10 cellular contexts compared by ENCODE assay signal in the genomic region with DNA sequence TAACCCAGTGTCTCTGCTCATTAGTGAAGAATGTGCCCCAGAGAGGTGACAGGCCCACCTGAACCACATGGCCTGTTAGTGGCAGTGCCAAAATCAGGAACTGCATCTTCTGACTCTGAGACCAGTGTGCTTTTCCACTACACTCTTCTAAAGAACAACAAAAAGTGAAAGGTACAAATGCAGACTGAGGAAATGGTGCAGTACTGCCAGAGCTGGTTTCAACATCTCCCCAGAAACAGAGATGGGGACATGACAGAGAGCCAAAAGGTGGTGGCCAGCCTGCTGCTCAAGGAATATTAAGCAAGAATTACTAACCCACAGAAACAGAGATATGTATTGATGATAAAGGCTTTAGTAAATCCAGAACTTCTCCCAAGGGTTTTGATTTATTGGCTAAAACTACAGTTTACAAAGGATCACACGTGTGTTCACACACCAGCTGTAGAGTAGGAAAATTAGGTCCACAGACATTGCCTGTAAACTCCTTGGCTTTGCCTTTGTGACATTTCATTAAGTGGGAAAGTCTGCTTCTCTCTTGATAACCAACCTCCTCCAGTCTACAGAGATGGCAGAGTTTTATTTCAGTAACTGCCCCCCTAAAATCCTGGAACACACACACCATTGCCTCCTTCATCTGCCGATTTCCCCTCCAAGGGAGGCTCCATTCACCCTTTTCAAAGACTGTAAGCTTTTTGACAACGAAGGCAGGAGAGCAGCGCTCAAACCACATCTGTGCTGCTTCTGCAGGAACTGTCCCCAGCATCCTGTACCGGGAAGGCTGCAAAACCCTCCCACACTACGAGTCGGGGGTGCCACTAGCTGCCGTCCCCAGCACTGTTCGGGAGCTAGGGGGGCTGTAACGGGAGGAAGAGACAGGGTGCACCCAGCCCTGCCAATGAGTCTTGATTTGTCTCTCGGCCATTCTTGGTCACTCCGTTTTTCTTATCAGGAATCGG. TPM values are rescaled to one million over a fixed set of nuclear protein-coding genes. Genes with fewer than 3 reads are reported as not detected.
A peak's percentile ranks its signal among the peaks of the same experiment; 100 is the strongest.
DNase-seq lines count a peak whose midpoint lies in the region; ATAC-seq and TF ChIP-seq lines count a peak whose summit lies in the region.
"Had no signal": no experiment of that assay in that cellular context is flagged by ENCODE, and none has a peak within 500 bp of the region (broad histone marks: within the 10 kb centered on the region; RNA-seq: fewer than 3 reads in every experiment).

No MANE protein-coding gene starts in this region.

- no peaks in the 10 kb centered on the region for H3K36me3 ChIP-seq in adipocyte (ENCODE audit: control insufficient read depth, insufficient read depth, low read length, severe bottlenecking)

- no peaks in the 10 kb centered on the region for H3K27me3 ChIP-seq in adipocyte (replicated peaks; ENCODE audit: control insufficient read depth, insufficient read depth, low read length)

- peaks cover 33% of the 10 kb centered on the region for H3K27me3 Mint-ChIP-seq in activated T-cell treated with anti-CD3 and anti-CD28 coated beads, Interleukin-2, amount 50 U/mL, for 72 hours (ENCODE audit: low read depth)

- no peaks in the 10 kb centered on the region for H3K9me3 ChIP-seq in adipocyte (ENCODE audit: control insufficient read depth, low read length)

- H3K4me3 Mint-ChIP-seq in activated T-cell treated with anti-CD3 and anti-CD28 coated beads, Interleukin-2, amount 50 U/mL, for 72 hours, result no peak overlapping the region

- peaks cover 42% of the 10 kb centered on the region for H3K4me1 Mint-ChIP-seq in activated T-cell treated with anti-CD3 and anti-CD28 coated beads, Interleukin-2, amount 50 U/mL, for 72 hours (ENCODE audit: low read depth)

- no peak overlapping the region for H3K27ac Mint-ChIP-seq in activated T-cell treated with anti-CD3 and anti-CD28 coated beads, Interleukin-2, amount 50 U/mL, for 72 hours
- H3K27ac Mint-ChIP-seq: CD8-positive, alpha-beta T cell had no signal

- H3K9ac ChIP-seq in adipocyte (ENCODE audit: low read length), result no peak overlapping the region

- H3K9me3 Mint-ChIP-seq in activated T-cell treated with anti-CD3 and anti-CD28 coated beads, Interleukin-2, amount 50 U/mL, for 72 hours, result no peaks in the 10 kb centered on the region
- H3K9me3 Mint-ChIP-seq: CD8-positive, alpha-beta T cell had no signal

- DNase-seq in AG10803 (ENCODE audit: low read depth) (peak; percentile 64), GM19238 (ENCODE audit: insufficient read length, low spot score) (peak; percentile 27), adipocyte (ENCODE audit: low read depth) (peak; percentile 73), COLO668 (lab: John Stamatoyannopoulos, UW; ENCODE audit: unreplicated experiment) (no peak), NCI-H2227 treated with DMSO at 0.1 percent for 48 hours (lab: John Stamatoyannopoulos, UW) (no peak), NCI-H1436 (lab: John Stamatoyannopoulos, UW) (no peak)
- DNase-seq in activated T-cell treated with anti-CD3 and anti-CD28 coated beads, Interleukin-2, amount 50 U/mL, for 72 hours, result no peak

- no peak for TF ChIP-seq CTCF in AG10803 (conservative IDR thresholded peaks at IDR 0.05; ENCODE audit: low read length)

- peaks cover 36% of the 10 kb centered on the region for H3K4me1 ChIP-seq in adipocyte (ENCODE audit: control insufficient read depth, insufficient read depth, low read length)

- no peaks in the 10 kb centered on the region for H3K36me3 Mint-ChIP-seq in activated T-cell treated with anti-CD3 and anti-CD28 coated beads, Interleukin-2, amount 50 U/mL, for 72 hours (ENCODE audit: insufficient read depth in 2 of 2)
- H3K36me3 Mint-ChIP-seq: CD8-positive, alpha-beta T cell had no signal

- peak; percentile 30 for ATAC-seq in HG03060 (IDR thresholded peaks at IDR 0.05; ENCODE audit: low read depth, unreplicated experiment)
- ATAC-seq in activated T-cell treated with anti-CD3 and anti-CD28 coated beads, Interleukin-2, amount 50 U/mL, for 72 hours (replicated peaks in 1 of 2), result no peak
- ATAC-seq: CD8-positive, alpha-beta T cell had no signal

- H3K4me3 ChIP-seq in AG10803 (ENCODE audit: low read length) (no peak overlapping the region), adipocyte (ENCODE audit: low read length) (peak overlapping the region; percentile 2)
- H3K4me3 ChIP-seq: SK-N-MC had no signal

RNA-seq across cellular contexts. Expression of gene GSDME, which starts 29.8 kb away (rescaled TPM):
- total RNA-seq in activated T-cell treated with anti-CD3 and anti-CD28 coated beads, Interleukin-2, amount 50 U/mL, for 72 hours, result 10 to 100 TPM; 19.3 to 20.6 TPM
- total RNA-seq: CD8-positive, alpha-beta T cell had no signal

Comparison
In these comparisons a context has a peak if more than half of its experiments do, and no peak if none do; other contexts are left out.
1. DNase-seq: peak in AG10803 (single experiment), GM19238 (single experiment) and adipocyte (single experiment); none in COLO668 (single experiment), NCI-H2227 treated with DMSO at 0.1 percent for 48 hours (single experiment), NCI-H1436 (single experiment) and activated T-cell treated with anti-CD3 and anti-CD28 coated beads, Interleukin-2, amount 50 U/mL, for 72 hours (0 of 2).